In the genomic region with DNA sequence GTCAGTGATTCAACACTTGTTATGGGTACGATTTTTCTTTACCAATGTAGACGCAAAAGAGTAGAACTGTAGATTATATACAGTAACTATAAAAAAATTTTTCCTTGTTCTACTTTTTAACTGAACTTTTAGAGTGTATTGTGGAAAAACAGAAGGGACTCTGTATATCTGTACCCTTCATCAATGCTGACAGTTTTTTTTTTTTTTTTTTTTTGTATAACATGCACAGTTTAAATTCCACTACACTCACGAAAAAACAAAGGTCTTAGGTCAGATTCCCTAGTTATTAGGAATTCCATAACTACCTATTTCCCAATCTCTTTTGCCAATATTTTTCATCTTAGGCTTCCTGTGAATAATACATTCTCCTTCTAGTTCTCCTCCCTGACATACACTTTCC, we compare ENCODE assay signal across 28 cellular contexts. TPM values are rescaled to one million over a fixed set of nuclear protein-coding genes. Genes with fewer than 3 reads are reported as not detected.
DNase-seq lines count a peak whose midpoint lies in the region; ATAC-seq, FAIRE-seq and TF ChIP-seq lines count a peak whose summit lies in the region.
"Had no signal": no experiment of that assay in that cellular context is flagged by ENCODE, and none has a peak within 500 bp of the region (broad histone marks: within the 10 kb centered on the region; RNA-seq: fewer than 3 reads in every experiment).

No MANE protein-coding gene starts in this region.

- peaks cover 67% of the 10 kb centered on the region for H3K4me1 Mint-ChIP-seq in T-helper 2 cell treated with Interferon-gamma antibody and Interleukin-4, amounts not matched to agents 5 μg/mL and 100 μg/mL, for 36 hours (ENCODE audit: low read depth)
- H3K4me1 Mint-ChIP-seq in T-helper 17 cell, result peaks cover 34% of the 10 kb centered on the region

- no peaks in the 10 kb centered on the region for H3K27me3 Mint-ChIP-seq in T-helper 2 cell treated with Interferon-gamma antibody and Interleukin-4, amounts not matched to agents 5 μg/mL and 100 μg/mL, for 36 hours (ENCODE audit: low read depth)
- H3K27me3 Mint-ChIP-seq in T-helper 17 cell, result no peaks in the 10 kb centered on the region

- H3K27ac ChIP-seq in colonic mucosa, result no peak overlapping the region
- H3K27ac ChIP-seq in HepG2 (ENCODE audit: extremely low read length, insufficient read depth, low read length), result no peak overlapping the region
- H3K27ac ChIP-seq: heart left ventricle, pancreas, RWPE1, SK-N-MC, upper lobe of right lung had no signal

- in situ Hi-C loops in HepG2 (cut with HindIII; ENCODE audit: extremely low pct_ligation_motif_present, low pct_unique_long_range_greater_than_20kb), result no loop called here

- no peak overlapping the region for H2AFZ ChIP-seq in HepG2 (ENCODE audit: low read length)

- CTCF ChIA-PET in HepG2 (lab: Yijun Ruan, JAX; ENCODE audit: low intra/inter-chr PET ratio, low total read pairs), result no interaction called here

- no peaks in the 10 kb centered on the region for H3K9me3 ChIP-seq in T-helper 17 cell (ENCODE audit: control insufficient read depth, low read length, poor library complexity, severe bottlenecking)
- no peaks in the 10 kb centered on the region for H3K9me3 ChIP-seq in colonic mucosa
- H3K9me3 ChIP-seq in HepG2 (ENCODE audit: low read length), result no peaks in the 10 kb centered on the region
- H3K9me3 ChIP-seq: pancreas, upper lobe of right lung had no signal

- H3K9me3 Mint-ChIP-seq in T-helper 2 cell treated with Interferon-gamma antibody and Interleukin-4, amounts not matched to agents 5 μg/mL and 100 μg/mL, for 36 hours, result peaks cover 24% of the 10 kb centered on the region

- H3K9ac ChIP-seq in colonic mucosa (ENCODE audit: low read depth in 2 of 2, low read length in 2 of 2) (no peak overlapping the region), HepG2 (ENCODE audit: insufficient read depth, low read depth, low read length) (no peak overlapping the region)

- peaks cover 51% of the 10 kb centered on the region for H3K36me3 Mint-ChIP-seq in T-helper 2 cell treated with Interferon-gamma antibody and Interleukin-4, amounts not matched to agents 5 μg/mL and 100 μg/mL, for 36 hours (ENCODE audit: low read depth)
- H3K36me3 Mint-ChIP-seq in T-helper 17 cell (ENCODE audit: low read depth), result peaks cover 8% of the 10 kb centered on the region

- no peak for ATAC-seq in T-helper 17 cell
- ATAC-seq in HepG2, result no peak
- ATAC-seq: heart left ventricle, pancreas, right cardiac atrium, upper lobe of right lung had no signal

- H3K79me2 ChIP-seq in HepG2 (ENCODE audit: insufficient read depth, low read length), result peaks cover 33% of the 10 kb centered on the region

- TF ChIP-seq RAD21 in HepG2 (CRISPR knock-in tag; IDR thresholded peaks at IDR 0.05), result no peak

- FAIRE-seq in HepG2 (lab: Jason Lieb, UNC), result no peak
- FAIRE-seq: bronchial epithelial cell, endothelial cell of umbilical vein, pancreas had no signal

- no peak overlapping the region for H3K4me2 ChIP-seq in HepG2 (ENCODE audit: low read depth, low read length)

- TF ChIP-seq CTCF in GM12865 (IDR thresholded peaks at IDR 0.05; ENCODE audit: insufficient read depth, low read depth, low read length, missing control alignments), result no peak
- no peak for TF ChIP-seq CTCF in fibroblast of villous mesenchyme (IDR thresholded peaks at IDR 0.05; ENCODE audit: insufficient read depth, low read depth, low read length)
- TF ChIP-seq CTCF in colonic mucosa (IDR thresholded peaks at IDR 0.05), result no peak
- TF ChIP-seq CTCF in HepG2 (CRISPR knock-in tag; IDR thresholded peaks at IDR 0.05), result no peak

- no peak for DNase-seq in T-helper 2 cell treated with Interferon-gamma antibody and Interleukin-4, amounts not matched to agents 5 μg/mL and 100 μg/mL, for 36 hours (ENCODE audit: low spot score)
- DNase-seq in T-helper 2 cell (no peak), GM12865 (ENCODE audit: low read depth) (no peak), T-helper 17 cell (no peak), fibroblast of villous mesenchyme (ENCODE audit: low read depth) (peak; percentile 33), colonic mucosa (no peak), cerebellar cortex (ENCODE audit: low spot score) (no peak), HepG2 (ENCODE audit: low spot score) (no peak)
- DNase-seq: activated CD4-positive, CD25-positive, alpha-beta regulatory T cell; activated effector memory CD4-positive, alpha-beta T cell treated with anti-CD3 and anti-CD28 coated beads, Interleukin-2, amount 50 U/mL, for 16 hours; amygdala; Caco-2; dermis blood vessel endothelial cell; GOT3; heart left ventricle; IMR-90; NCI-H1694; NCI-H2171 treated with DMSO at 0.1 percent for 48 hours; NCI-H524 treated with DMSO at 0.1 percent for 48 hours; pancreas; right cardiac atrium; T1000; upper lobe of right lung had no signal

- peaks cover 8% of the 10 kb centered on the region; the same call in 1 of the 2 replicates for H4K20me1 ChIP-seq in HepG2 (ENCODE audit: insufficient read depth, low read length)

- H3K36me3 ChIP-seq in colonic mucosa (no peaks in the 10 kb centered on the region), HepG2 (replicated peaks in 1 of 2; ENCODE audit: control insufficient read depth in 1 of 2, insufficient read depth in 2 of 2, low read length in 2 of 2) (no peaks in the 10 kb centered on the region)
- H3K36me3 ChIP-seq: heart left ventricle, pancreas, upper lobe of right lung had no signal

- H3K27ac Mint-ChIP-seq in T-helper 2 cell treated with Interferon-gamma antibody and Interleukin-4, amounts not matched to agents 5 μg/mL and 100 μg/mL, for 36 hours, result peak overlapping the region; percentile 79
- H3K27ac Mint-ChIP-seq in T-helper 17 cell, result peak overlapping the region; percentile 98
- H3K27ac Mint-ChIP-seq: nephron had no signal

- POLR2A ChIA-PET in HepG2 (lab: Yijun Ruan, JAX), result no interaction called here

- no peak for TF ChIP-seq POLR2A in HepG2 (IDR thresholded peaks at IDR 0.05; ENCODE audit: insufficient read depth in 1 of 2, low read depth in 2 of 2, low read length in 2 of 2)

- WGBS in HepG2 (ENCODE audit: low lambda C conversion rate), result 83% methylated on average over 3 of the region's 3 CpGs

- H3K4me3 ChIP-seq in GM12865 (ENCODE audit: low read depth, low read length) (peak overlapping the region; percentile 82; the same call in 1 of the 2 replicates), fibroblast of villous mesenchyme (ENCODE audit: low read depth, low read length) (no peak overlapping the region), colonic mucosa (no peak overlapping the region), HepG2 (replicated peaks in 1 of 3; ENCODE audit: insufficient read depth in 1 of 3, low read depth in 2 of 3, low read length in 3 of 3) (no peak overlapping the region)
- H3K4me3 ChIP-seq: heart left ventricle, pancreas, SK-N-MC, upper lobe of right lung had no signal

- H3K4me1 ChIP-seq in colonic mucosa (no peaks in the 10 kb centered on the region), HepG2 (ENCODE audit: insufficient read depth, low read length) (peaks cover 59% of the 10 kb centered on the region)
- H3K4me1 ChIP-seq: Caco-2 had no signal

- peak overlapping the region; percentile 99 for H3K4me3 Mint-ChIP-seq in T-helper 2 cell treated with Interferon-gamma antibody and Interleukin-4, amounts not matched to agents 5 μg/mL and 100 μg/mL, for 36 hours
- no peak overlapping the region for H3K4me3 Mint-ChIP-seq in T-helper 17 cell
- H3K4me3 Mint-ChIP-seq: nephron had no signal

- BruUV-seq in HepG2 (replicated peaks; lab: Mats Ljungman, UMichigan), result no TSS peak

- intact Hi-C loops in colonic mucosa (cut with DNase I) (no loop called here), HepG2 (cut with micrococcal nuclease; ENCODE audit: unreplicated experiment) (no loop called here)

- no peak for TF ChIP-seq EP300 in HepG2 (IDR thresholded peaks at IDR 0.05; ENCODE audit: low read depth in 2 of 2, low read length in 2 of 2)
- no peak for TF ChIP-seq EP300 in HepG2 (CRISPR knock-in tag; IDR thresholded peaks at IDR 0.05; ENCODE audit: borderline replicate concordance)

- H3K27me3 ChIP-seq in colonic mucosa, result no peaks in the 10 kb centered on the region
- no peaks in the 10 kb centered on the region for H3K27me3 ChIP-seq in HepG2 (ENCODE audit: control insufficient read depth in 1 of 2, insufficient read depth in 2 of 2, low read length in 2 of 2)
- H3K27me3 ChIP-seq: heart left ventricle, pancreas, upper lobe of right lung had no signal

TF ChIP-seq in HepG2, 621 proteins besides CTCF, POLR2A, EP300 and RAD21:
- TF ChIP-seq NFE2L1 (CRISPR knock-in tag; IDR thresholded peaks at IDR 0.05; ENCODE audit: borderline replicate concordance), result no peak
- TF ChIP-seq ZNF724P (CRISPR knock-in tag; IDR thresholded peaks at IDR 0.05; ENCODE audit: borderline replicate concordance), result no peak
TF ChIP-seq in HepG2: peak in this region for 0.

RNA-seq across cellular contexts. Expression of a gene that starts 6.4 kb away (rescaled TPM):
- total RNA-seq in T-helper 17 cell, result 10 to 100 TPM; 77.1 to 80.4 TPM
- 41.9 and 42.7 TPM in 2 replicates for total RNA-seq in fibroblast of villous mesenchyme
- 1 to 10 TPM; 7.5 TPM for total RNA-seq in colonic mucosa
- 7.2 and 8.3 TPM in 2 replicates for total RNA-seq in HepG2 (2016; rRNA removed; fragmentation: Illumina TruSeq; extraction: Trizol)
- total RNA-seq in HepG2 (2016; cell fraction: cytosol; rRNA removed; fragmentation: Illumina TruSeq; extraction: Trizol; ENCODE audit: low read depth), result 1.5 TPM in 2 replicates
- total RNA-seq in HepG2 (2016; cell fraction: insoluble cytoplasmic fraction; rRNA removed; fragmentation: Illumina TruSeq; extraction: Trizol), result 8.2 TPM in 2 replicates
- total RNA-seq in HepG2 (2016; cell fraction: membrane; rRNA removed; fragmentation: Illumina TruSeq; extraction: Trizol), result 3.4 and 3.6 TPM in 2 replicates
- total RNA-seq in HepG2 (2016; cell fraction: nucleus; rRNA removed; fragmentation: Illumina TruSeq; extraction: Trizol), result 20.5 and 21.3 TPM in 2 replicates
- 3.3 and 4.6 TPM in 2 replicates for polyA plus RNA-seq in HepG2 (2011; rRNA removed)
- polyA plus RNA-seq in HepG2 (2011; cell fraction: cytosol; rRNA removed), result 1.1 and 1.8 TPM in 2 replicates
- 5.3 and 6.3 TPM in 2 replicates for polyA plus RNA-seq in HepG2 (2011; cell fraction: nucleus; rRNA removed)
- polyA plus RNA-seq in HepG2 (2012), result 3.3 and 3.5 TPM in 2 replicates
- 0.19 and 0.20 TPM in 2 replicates for polyA plus RNA-seq in HepG2 (2016; cell fraction: cytosol; fragmentation: Illumina TruSeq; extraction: Trizol; ENCODE audit: low read depth)
- 5.9 and 6.3 TPM in 2 replicates for polyA plus RNA-seq in HepG2 (2016; cell fraction: insoluble cytoplasmic fraction; fragmentation: Illumina TruSeq; extraction: Trizol; ENCODE audit: low read depth)
- polyA plus RNA-seq in HepG2 (2016; cell fraction: membrane; fragmentation: Illumina TruSeq; extraction: Trizol; ENCODE audit: low read depth), result 1.0 and 1.2 TPM in 2 replicates
- polyA plus RNA-seq in HepG2 (2016; cell fraction: nucleus; fragmentation: Illumina TruSeq; extraction: Trizol; ENCODE audit: insufficient read depth, low read depth), result 9.7 and 11.0 TPM in 2 replicates
- polyA minus RNA-seq in HepG2 (2011; rRNA and poly(A)+ RNA removed; ENCODE audit: low replicate concordance), result 5.2 and 10.4 TPM in 2 replicates
- 3.8 and 5.5 TPM in 2 replicates for polyA minus RNA-seq in HepG2 (2011; cell fraction: cytosol; rRNA and poly(A)+ RNA removed)
- polyA minus RNA-seq in HepG2 (2011; cell fraction: nucleus; rRNA and poly(A)+ RNA removed), result 66.2 and 71.5 TPM in 2 replicates
